ENCODE assay signal across 8 cellular contexts in genomic region chr22:40043086-40043485, GRCh38. TPM values are rescaled to one million over a fixed set of nuclear protein-coding genes. Genes with fewer than 3 reads are reported as not detected.
DNase-seq lines count a peak whose midpoint lies in the region; ATAC-seq, FAIRE-seq and TF ChIP-seq lines count a peak whose summit lies in the region.

No MANE protein-coding gene starts in this region.

- peak; percentile 1 to 24 (median 11) for ATAC-seq in pancreas
- no peak for ATAC-seq in HG02642 (IDR thresholded peaks at IDR 0.05; ENCODE audit: poor library complexity, unreplicated experiment)

- WGBS in pancreas, 2 donors, result 45 to 50% methylated on average over 8 of the region's 8 CpGs

- H3K27ac ChIP-seq in pancreas, result peak overlapping the region; percentile 76 to 93 (median 86)

- FAIRE-seq in pancreas (lab: Jason Lieb, UNC), result no peak

- peaks cover 5 to 16% (median 14%) of the 10 kb centered on the region in 3 donors for H3K4me1 ChIP-seq in pancreas

- H3K4me3 ChIP-seq in epithelial cell of esophagus (ENCODE audit: low read length), result no peak overlapping the region
- peak overlapping the region in 1 of 4 donors; percentile 52 for H3K4me3 ChIP-seq in pancreas

- in situ Hi-C loops in Caki2 (cut with HindIII; ENCODE audit: low pct_unique_long_range_greater_than_20kb, low sequenced_read_pairs), result no loop called here

- H3K36me3 ChIP-seq in pancreas, result no peaks in the 10 kb centered on the region

- no peaks in the 10 kb centered on the region for H3K9me3 ChIP-seq in pancreas

- no peaks in the 10 kb centered on the region for H3K27me3 ChIP-seq in pancreas

- TF ChIP-seq CTCF in epithelial cell of esophagus (IDR thresholded peaks at IDR 0.05; ENCODE audit: insufficient read depth, low read depth, low read length, missing control alignments), result peak; percentile 45
- TF ChIP-seq CTCF in pancreas (IDR thresholded peaks at IDR 0.05), result no peak

- intact Hi-C loops in pancreas (cut with DNase I), result loop anchor here in 1 of 3 donors (10.0 kb wide), 1 partner anchor 142 kb away; no protein-coding TSS in a partner anchor

- peak; percentile 59 for DNase-seq in Caki2 (ENCODE audit: low read depth)
- DNase-seq in NCI-H446 (lab: John Stamatoyannopoulos, UW), result peak; percentile 56 to 85
- peak; percentile 50 for DNase-seq in epithelial cell of esophagus (ENCODE audit: low read depth)
- peak in 4 of 6 donors; percentile 48 to 78 (median 68) for DNase-seq in pancreas
- DNase-seq in EL, result no peak
- DNase-seq in NCI-H524 (lab: John Stamatoyannopoulos, UW), result no peak
- no peak for DNase-seq in 8988T

RNA-seq across cellular contexts. Expression of gene FAM83F, which starts 48.3 kb away (rescaled TPM):
- not detected in 2 replicates for total RNA-seq in Caki2 (2014; rRNA removed; shearing (Covaris generic); ENCODE audit: low replicate concordance)
- 10 to 100 TPM; 12.1 to 19.8 (median 16.8) TPM for total RNA-seq in pancreas
- polyA plus RNA-seq in pancreas, result 1 to 10 TPM; 4.9 to 5.1 TPM

Comparison
In these comparisons a context has a peak if more than half of its experiments do, and no peak if none do; other contexts are left out.
1. DNase-seq: peak in Caki2 (single experiment), NCI-H446 (2 of 2), epithelial cell of esophagus (single experiment) and pancreas (4 of 6); none in EL (single experiment), NCI-H524 (0 of 2) and 8988T (single experiment).
2. RNA of gene FAM83F, which starts 48.3 kb away (total RNA-seq): 12.1 to 19.8 TPM in pancreas; not detected in Caki2; every median in the first group is over 10 times any median in the second.